In the genomic region with DNA sequence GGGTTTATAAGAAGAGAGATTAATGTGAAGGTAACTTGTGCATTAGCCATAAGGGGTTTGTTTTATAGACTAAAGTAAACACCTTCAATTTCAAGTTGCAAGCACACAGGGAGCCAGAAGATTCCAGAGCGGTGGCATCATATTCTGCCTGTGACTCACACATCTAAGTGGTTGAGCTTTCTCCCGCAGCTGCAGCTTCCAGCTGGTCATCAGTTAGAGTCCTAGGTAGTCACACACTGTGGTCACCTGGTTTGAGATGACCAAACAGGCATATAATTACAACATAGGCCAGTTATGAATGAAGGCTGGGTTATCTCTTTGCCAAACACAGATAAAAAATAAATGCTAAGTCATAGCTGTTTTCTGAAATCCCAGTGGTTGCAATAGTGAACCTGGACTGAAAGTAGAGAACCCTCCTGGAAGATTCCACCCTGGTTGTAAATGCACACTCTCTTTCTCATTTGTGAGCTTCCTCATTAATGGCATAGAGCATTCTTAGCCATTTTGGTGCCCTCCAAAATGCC, we compare ENCODE assay signal across 8 cellular contexts.
DNase-seq lines count a peak whose midpoint lies in the region; ATAC-seq and TF ChIP-seq lines count a peak whose summit lies in the region.

No MANE protein-coding gene starts in this region.

- H3K79me2 ChIP-seq in SK-N-SH (ENCODE audit: insufficient read depth) = peaks cover 3% of the 10 kb centered on the region; the same call in 1 of the 2 replicates

- H3F3A ChIP-seq in SK-N-SH (replicated peaks; ENCODE audit: insufficient read depth) = peaks cover 17% of the 10 kb centered on the region

- TF ChIP-seq CTCF in SK-N-SH (IDR thresholded peaks at IDR 0.05) (no peak), thoracic aorta (IDR thresholded peaks at IDR 0.05) (no peak)

- no peak overlapping the region for H3K27ac Mint-ChIP-seq in stimulated activated naive CD8-positive, alpha-beta T cell treated with anti-CD3 and anti-CD28 coated beads, Interleukin-15, amount 100 ng/mL, for 72 hours

- H3K9me3 ChIP-seq in SK-N-SH = no peaks in the 10 kb centered on the region
- peaks cover 3% of the 10 kb centered on the region for H3K9me3 ChIP-seq in right cardiac atrium (ENCODE audit: control insufficient read depth, low read length)
- no peaks in the 10 kb centered on the region for H3K9me3 ChIP-seq in thoracic aorta

- no peaks in the 10 kb centered on the region for H3K9me2 ChIP-seq in SK-N-SH

- ATAC-seq in right cardiac atrium (peak; percentile 52 to 68), thoracic aorta (ENCODE audit: insufficient number of reproducible peaks, low FRiP score, low read depth) (peak; percentile 76), HG03139 (IDR thresholded peaks at IDR 0.05; ENCODE audit: unreplicated experiment) (no peak)
- ATAC-seq in stimulated activated naive CD8-positive, alpha-beta T cell treated with anti-CD3 and anti-CD28 coated beads, Interleukin-15, amount 100 ng/mL, for 72 hours = no peak

- H3K4me3 Mint-ChIP-seq in stimulated activated naive CD8-positive, alpha-beta T cell treated with anti-CD3 and anti-CD28 coated beads, Interleukin-15, amount 100 ng/mL, for 72 hours = no peak overlapping the region

- H3K4me1 Mint-ChIP-seq in stimulated activated naive CD8-positive, alpha-beta T cell treated with anti-CD3 and anti-CD28 coated beads, Interleukin-15, amount 100 ng/mL, for 72 hours = peaks cover 15% of the 10 kb centered on the region

- H3K27ac ChIP-seq in SK-N-SH (ENCODE audit: low read depth in 2 of 2, low read length in 1 of 2) (peak overlapping the region; percentile 67 to 81; a peak in 3 of 4 replicates), right cardiac atrium (ENCODE audit: low read length) (peak overlapping the region; percentile 6), thoracic aorta (no peak overlapping the region)

- DNase-seq in NCI-H1417 (lab: John Stamatoyannopoulos, UW) (peak; percentile 40 to 81 (median 77)), NCI-H1417 treated with DMSO at 0.1 percent for 48 hours (lab: John Stamatoyannopoulos, UW) (no peak), SK-N-SH (no peak), right cardiac atrium (peak in 2 of 3 donors; percentile 24 to 50), thoracic aorta (ENCODE audit: low spot score) (no peak), GM19240 (ENCODE audit: insufficient read length, low spot score) (no peak)
- DNase-seq in stimulated activated naive CD8-positive, alpha-beta T cell treated with anti-CD3 and anti-CD28 coated beads, Interleukin-15, amount 100 ng/mL, for 72 hours = no peak

- TF ChIP-seq EP300 in SK-N-SH (IDR thresholded peaks at IDR 0.05; ENCODE audit: borderline replicate concordance in 1 of 2, low read depth in 1 of 2, low read length in 1 of 2) = peak in 1 of 2 experiments; percentile 90; a peak in 2 of 4 replicates

- H3K36me3 ChIP-seq in SK-N-SH (replicated peaks in 1 of 2; ENCODE audit: control insufficient read depth in 1 of 2, insufficient read depth in 2 of 2, low read length in 1 of 2) = no peaks in the 10 kb centered on the region
- no peaks in the 10 kb centered on the region for H3K36me3 ChIP-seq in thoracic aorta

- peaks cover 0 to 22% of the 10 kb centered on the region in 2 experiments for H3K4me1 ChIP-seq in SK-N-SH (ENCODE audit: control insufficient read depth in 1 of 2, insufficient read depth in 2 of 2, low read depth in 1 of 2, low read length in 1 of 2)
- peaks cover under 1% of the 10 kb centered on the region for H3K4me1 ChIP-seq in right cardiac atrium (ENCODE audit: control insufficient read depth, insufficient read depth, low read length)
- H3K4me1 ChIP-seq in thoracic aorta (ENCODE audit: control insufficient read depth in 1 of 2, low read depth in 2 of 2) = peaks cover 0 to 21% of the 10 kb centered on the region in 2 donors

- no peaks in the 10 kb centered on the region for H3K27me3 Mint-ChIP-seq in stimulated activated naive CD8-positive, alpha-beta T cell treated with anti-CD3 and anti-CD28 coated beads, Interleukin-15, amount 100 ng/mL, for 72 hours

- TF ChIP-seq RAD21 in SK-N-SH (IDR thresholded peaks at IDR 0.05; ENCODE audit: low read length) = no peak

- 20% methylated on average over 2 of the region's 2 CpGs for WGBS in SK-N-SH (ENCODE audit: low lambda C conversion rate)
- WGBS in right cardiac atrium = 45% methylated on average over 2 of the region's 2 CpGs

- peaks cover 5% of the 10 kb centered on the region in 2 donors for H3K9me3 Mint-ChIP-seq in stimulated activated naive CD8-positive, alpha-beta T cell treated with anti-CD3 and anti-CD28 coated beads, Interleukin-15, amount 100 ng/mL, for 72 hours

- H2AFZ ChIP-seq in SK-N-SH (ENCODE audit: low read depth) = no peak overlapping the region

- intact Hi-C loops in right cardiac atrium (cut with DNase I) = no loop called here

- H3K27me3 ChIP-seq in SK-N-SH (ENCODE audit: insufficient read depth) = no peaks in the 10 kb centered on the region
- H3K27me3 ChIP-seq in right cardiac atrium (ENCODE audit: control insufficient read depth, insufficient read depth) = no peaks in the 10 kb centered on the region
- no peaks in the 10 kb centered on the region for H3K27me3 ChIP-seq in thoracic aorta (replicated peaks; ENCODE audit: insufficient read depth)

- peak overlapping the region; percentile 36 for H3K4me2 ChIP-seq in SK-N-SH

- H3K4me3 ChIP-seq in SK-N-SH (ENCODE audit: low read depth in 2 of 2, low read length in 1 of 2) = no peak overlapping the region
- no peak overlapping the region for H3K4me3 ChIP-seq in right cardiac atrium (ENCODE audit: low read length)
- H3K4me3 ChIP-seq in thoracic aorta = no peak overlapping the region

- CTCF ChIA-PET in SK-N-SH (lab: Yijun Ruan, JAX) = no interaction called here

- POLR2A ChIA-PET in SK-N-SH (lab: Yijun Ruan, JAX) = no interaction called here

- H3K9ac ChIP-seq in SK-N-SH = peak overlapping the region; percentile 42; the same call in 1 of the 2 replicates

- no peaks in the 10 kb centered on the region for H4K20me1 ChIP-seq in SK-N-SH (ENCODE audit: insufficient read depth)

TF ChIP-seq in SK-N-SH, 30 proteins besides CTCF, POLR2A, EP300 and RAD21 (continues in another document):
- TF ChIP-seq, protein P1, sequence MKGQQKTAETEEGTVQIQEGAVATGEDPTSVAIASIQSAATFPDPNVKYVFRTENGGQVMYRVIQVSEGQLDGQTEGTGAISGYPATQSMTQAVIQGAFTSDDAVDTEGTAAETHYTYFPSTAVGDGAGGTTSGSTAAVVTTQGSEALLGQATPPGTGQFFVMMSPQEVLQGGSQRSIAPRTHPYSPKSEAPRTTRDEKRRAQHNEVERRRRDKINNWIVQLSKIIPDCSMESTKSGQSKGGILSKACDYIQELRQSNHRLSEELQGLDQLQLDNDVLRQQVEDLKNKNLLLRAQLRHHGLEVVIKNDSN (IDR thresholded peaks at IDR 0.05; ENCODE audit: borderline replicate concordance, low read depth) = peak; percentile 36; the same call in 1 of the 2 replicates
- TF ChIP-seq MEF2A (IDR thresholded peaks at IDR 0.05; ENCODE audit: borderline replicate concordance, low read depth) (peak; percentile 37; the same call in 1 of the 2 replicates), GABPA (IDR thresholded peaks at IDR 0.05; ENCODE audit: low read depth) (no peak), RCOR1 (IDR thresholded peaks at IDR 0.05; ENCODE audit: low read length) (no peak), POLR2AphosphoS5 (IDR thresholded peaks at IDR 0.05; ENCODE audit: low read depth, low read length) (peak; percentile 64; the same call in 1 of the 2 replicates), RXRA (IDR thresholded peaks at IDR 0.05; ENCODE audit: borderline replicate concordance, low read depth) (peak; percentile 45; the same call in 1 of the 2 replicates), EZH2phosphoT487 (IDR thresholded peaks at IDR 0.05; ENCODE audit: borderline replicate concordance, low read depth) (no peak), CHD2 (IDR thresholded peaks at IDR 0.05; ENCODE audit: low read length, partially characterized antibody) (no peak), SMC3 (IDR thresholded peaks at IDR 0.05; ENCODE audit: low read depth, low read length) (no peak), YY1 (IDR thresholded peaks at IDR 0.05; ENCODE audit: low read depth) (no peak), NRF1 (IDR thresholded peaks at IDR 0.05; ENCODE audit: low read depth, low read length) (no peak), TAF1 (IDR thresholded peaks at IDR 0.05; ENCODE audit: borderline replicate concordance, low read depth, low read length) (no peak), RFX5 (IDR thresholded peaks at IDR 0.05; ENCODE audit: low read length) (no peak), NFIC (IDR thresholded peaks at IDR 0.05; ENCODE audit: borderline replicate concordance) (peak; percentile 80), FOXM1 (IDR thresholded peaks at IDR 0.05; ENCODE audit: low read depth) (peak; percentile 60; the same call in 1 of the 2 replicates)
- TF ChIP-seq, protein P2, sequence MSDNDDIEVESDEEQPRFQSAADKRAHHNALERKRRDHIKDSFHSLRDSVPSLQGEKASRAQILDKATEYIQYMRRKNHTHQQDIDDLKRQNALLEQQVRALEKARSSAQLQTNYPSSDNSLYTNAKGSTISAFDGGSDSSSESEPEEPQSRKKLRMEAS (IDR thresholded peaks at IDR 0.05; ENCODE audit: low read depth) = peak; percentile 69
- TF ChIP-seq, protein P3, sequence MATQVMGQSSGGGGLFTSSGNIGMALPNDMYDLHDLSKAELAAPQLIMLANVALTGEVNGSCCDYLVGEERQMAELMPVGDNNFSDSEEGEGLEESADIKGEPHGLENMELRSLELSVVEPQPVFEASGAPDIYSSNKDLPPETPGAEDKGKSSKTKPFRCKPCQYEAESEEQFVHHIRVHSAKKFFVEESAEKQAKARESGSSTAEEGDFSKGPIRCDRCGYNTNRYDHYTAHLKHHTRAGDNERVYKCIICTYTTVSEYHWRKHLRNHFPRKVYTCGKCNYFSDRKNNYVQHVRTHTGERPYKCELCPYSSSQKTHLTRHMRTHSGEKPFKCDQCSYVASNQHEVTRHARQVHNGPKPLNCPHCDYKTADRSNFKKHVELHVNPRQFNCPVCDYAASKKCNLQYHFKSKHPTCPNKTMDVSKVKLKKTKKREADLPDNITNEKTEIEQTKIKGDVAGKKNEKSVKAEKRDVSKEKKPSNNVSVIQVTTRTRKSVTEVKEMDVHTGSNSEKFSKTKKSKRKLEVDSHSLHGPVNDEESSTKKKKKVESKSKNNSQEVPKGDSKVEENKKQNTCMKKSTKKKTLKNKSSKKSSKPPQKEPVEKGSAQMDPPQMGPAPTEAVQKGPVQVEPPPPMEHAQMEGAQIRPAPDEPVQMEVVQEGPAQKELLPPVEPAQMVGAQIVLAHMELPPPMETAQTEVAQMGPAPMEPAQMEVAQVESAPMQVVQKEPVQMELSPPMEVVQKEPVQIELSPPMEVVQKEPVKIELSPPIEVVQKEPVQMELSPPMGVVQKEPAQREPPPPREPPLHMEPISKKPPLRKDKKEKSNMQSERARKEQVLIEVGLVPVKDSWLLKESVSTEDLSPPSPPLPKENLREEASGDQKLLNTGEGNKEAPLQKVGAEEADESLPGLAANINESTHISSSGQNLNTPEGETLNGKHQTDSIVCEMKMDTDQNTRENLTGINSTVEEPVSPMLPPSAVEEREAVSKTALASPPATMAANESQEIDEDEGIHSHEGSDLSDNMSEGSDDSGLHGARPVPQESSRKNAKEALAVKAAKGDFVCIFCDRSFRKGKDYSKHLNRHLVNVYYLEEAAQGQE (IDR thresholded peaks at IDR 0.05; ENCODE audit: low read depth, low read length) = peak; percentile 47; the same call in 1 of the 2 replicates

Comparison
In these comparisons a context has a peak if more than half of its experiments do, and no peak if none do; other contexts are left out.
1. DNase-seq: peak in NCI-H1417 (3 of 3) and right cardiac atrium (2 of 3); none in NCI-H1417 treated with DMSO at 0.1 percent for 48 hours (single experiment), SK-N-SH (single experiment), thoracic aorta (single experiment), GM19240 (single experiment) and stimulated activated naive CD8-positive, alpha-beta T cell treated with anti-CD3 and anti-CD28 coated beads, Interleukin-15, amount 100 ng/mL, for 72 hours (0 of 2).
2. H3K27ac ChIP-seq: peak in SK-N-SH (2 of 2) and right cardiac atrium (single experiment); none in thoracic aorta (0 of 2).
3. ATAC-seq: peak in right cardiac atrium (2 of 2) and thoracic aorta (single experiment); none in HG03139 (single experiment) and stimulated activated naive CD8-positive, alpha-beta T cell treated with anti-CD3 and anti-CD28 coated beads, Interleukin-15, amount 100 ng/mL, for 72 hours (single experiment).